ENCODE assay signal across 16 cellular contexts in the genomic region with DNA sequence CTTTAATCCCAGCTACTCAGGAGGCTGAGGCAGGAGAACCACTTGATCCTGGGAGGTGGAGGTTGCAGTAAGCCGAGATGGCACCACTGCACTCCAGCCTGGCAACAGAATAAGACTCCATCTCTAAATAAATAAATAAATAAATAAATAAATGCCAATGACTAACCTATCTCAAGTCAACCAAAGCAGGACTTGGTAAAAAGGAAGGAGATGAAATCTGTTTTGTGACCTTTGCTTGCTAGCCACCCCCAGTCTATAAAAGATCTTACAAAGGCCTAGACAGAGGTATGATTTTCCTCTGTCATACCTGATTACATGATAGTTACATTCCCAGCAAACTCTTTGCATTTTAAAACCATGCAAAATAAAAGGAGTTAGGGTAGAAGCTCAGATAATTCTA. TPM values are rescaled to one million over a fixed set of nuclear protein-coding genes. Genes with fewer than 3 reads are reported as not detected.
A peak's percentile ranks its signal among the peaks of the same experiment; 100 is the strongest.
DNase-seq lines count a peak whose midpoint lies in the region; TF ChIP-seq lines count a peak whose summit lies in the region.
"Had no signal": no experiment of that assay in that cellular context is flagged by ENCODE, and none has a peak within 500 bp of the region (broad histone marks: within the 10 kb centered on the region; RNA-seq: fewer than 3 reads in every experiment).

No MANE protein-coding gene starts in this region.

- H3K4me1 ChIP-seq in Peyer's patch = peaks cover 0 to 3% (median 0%) of the 10 kb centered on the region in 4 donors
- H3K4me1 ChIP-seq: HAP-1 had no signal

- no peaks in the 10 kb centered on the region for H3K27me3 ChIP-seq in Peyer's patch

- no peak for TF ChIP-seq POLR2A in Peyer's patch (IDR thresholded peaks at IDR 0.05)

- no peaks in the 10 kb centered on the region for H3K9me3 Mint-ChIP-seq in endothelial cell (ENCODE audit: unreplicated experiment)
- H3K9me3 Mint-ChIP-seq: CD4-positive, alpha-beta memory T cell; HFFc6 had no signal

- H3K36me3 Mint-ChIP-seq in endothelial cell (ENCODE audit: low read depth, unreplicated experiment) = no peaks in the 10 kb centered on the region
- H3K36me3 Mint-ChIP-seq: CD4-positive, alpha-beta memory T cell had no signal

- no peak for TF ChIP-seq CTCF in Peyer's patch (IDR thresholded peaks at IDR 0.05)
- TF ChIP-seq CTCF in endothelial cell (IDR thresholded peaks at IDR 0.05; ENCODE audit: unreplicated experiment) = no peak

- no peak overlapping the region for H3K27ac Mint-ChIP-seq in endothelial cell (ENCODE audit: unreplicated experiment)
- H3K27ac Mint-ChIP-seq: CD4-positive, alpha-beta memory T cell; HFFc6 had no signal

- H3K4me3 ChIP-seq in Peyer's patch = no peak overlapping the region
- H3K4me3 ChIP-seq: HAP-1 had no signal

- peaks cover 3% of the 10 kb centered on the region for H3K27me3 Mint-ChIP-seq in endothelial cell (ENCODE audit: unreplicated experiment)

- H3K27ac ChIP-seq in Peyer's patch = no peak overlapping the region

- no peak overlapping the region for H3K4me3 Mint-ChIP-seq in endothelial cell (ENCODE audit: unreplicated experiment)
- H3K4me3 Mint-ChIP-seq: CD4-positive, alpha-beta memory T cell; HFFc6 had no signal

- H3K4me1 Mint-ChIP-seq in endothelial cell (ENCODE audit: unreplicated experiment) = peaks cover 29% of the 10 kb centered on the region

- H3K9me3 ChIP-seq in Peyer's patch = no peaks in the 10 kb centered on the region
- H3K9me3 ChIP-seq: HAP-1 had no signal

- DNase-seq in dermis blood vessel endothelial cell = peak; percentile 69
- peak; percentile 42 for DNase-seq in kidney tubule cell (ENCODE audit: low spot score)
- peak; percentile 49 for DNase-seq in pulmonary artery endothelial cell (ENCODE audit: low read depth, low spot score)
- no peak for DNase-seq in central memory CD4-positive, alpha-beta T cell
- no peak for DNase-seq in Peyer's patch
- no peak for DNase-seq in endothelial cell (ENCODE audit: low spot score)
- DNase-seq: C1 segment of cervical spinal cord; CD4-positive, alpha-beta memory T cell; COR-L47; DMS153; DND-41; GOT3; HFFc6 had no signal

- H3K36me3 ChIP-seq in Peyer's patch = no peaks in the 10 kb centered on the region
- H3K36me3 ChIP-seq: HAP-1 had no signal

RNA-seq across cellular contexts. Expression of a gene that starts 13.5 kb away (rescaled TPM):
- total RNA-seq in dermis blood vessel endothelial cell (32.8 and 32.9 TPM in 2 replicates), pulmonary artery endothelial cell (31.9 and 33.2 TPM in 2 replicates), Peyer's patch (100 to 1,000 TPM; 118 to 166 (median 124) TPM), endothelial cell (ENCODE audit: unreplicated experiment) (62.7 TPM)

RNA-seq across cellular contexts. Expression of a gene that starts 21.0 kb away (rescaled TPM):
- total RNA-seq in dermis blood vessel endothelial cell = 0.14 TPM in 1 of 2 replicates, not detected in the other
- total RNA-seq in pulmonary artery endothelial cell = not detected in 2 replicates
- total RNA-seq in Peyer's patch = not detected
- total RNA-seq in endothelial cell (ENCODE audit: unreplicated experiment) = not detected
- total RNA-seq: A172; A673; CD4-positive, alpha-beta memory T cell; HFFc6 had no signal

RNA-seq across cellular contexts. Expression of a gene that starts 22.8 kb away (rescaled TPM):
- total RNA-seq in dermis blood vessel endothelial cell (not detected in 2 replicates), pulmonary artery endothelial cell (not detected in 2 replicates), Peyer's patch (1 to 10 TPM in 2 of 4 donors, not detected in 2; 1.0 to 1.1 TPM), endothelial cell (ENCODE audit: unreplicated experiment) (not detected)
- total RNA-seq: A172, A673 had no signal

RNA-seq across cellular contexts. Expression of a gene that starts 48.6 kb away (rescaled TPM):
- 3.3 and 3.6 TPM in 2 replicates for total RNA-seq in dermis blood vessel endothelial cell
- 0.11 and 0.13 TPM in 2 replicates for total RNA-seq in pulmonary artery endothelial cell
- 100 to 1,000 TPM in 3 of 4 donors, 10 to 100 TPM in 1; 85.6 to 137 (median 127) TPM for total RNA-seq in Peyer's patch
- total RNA-seq in endothelial cell (ENCODE audit: unreplicated experiment) = 45.9 TPM

RNA-seq across cellular contexts. Expression of a gene that starts 53.7 kb away (rescaled TPM):
- total RNA-seq in dermis blood vessel endothelial cell (not detected in 2 replicates), pulmonary artery endothelial cell (not detected in 2 replicates), Peyer's patch (not detected), endothelial cell (ENCODE audit: unreplicated experiment) (0.62 TPM)
- total RNA-seq: A172; A673; CD4-positive, alpha-beta memory T cell; HFFc6 had no signal

Comparison
In these comparisons a context has a peak if more than half of its experiments do, and no peak if none do; other contexts are left out.
1. DNase-seq: peak in dermis blood vessel endothelial cell (single experiment), kidney tubule cell (single experiment) and pulmonary artery endothelial cell (single experiment); none in central memory CD4-positive, alpha-beta T cell (single experiment), Peyer's patch (0 of 3) and endothelial cell (single experiment).